29 cellular contexts compared by ENCODE assay signal in genomic region chr1:42358791-42359190, GRCh38. TPM values are rescaled to one million over a fixed set of nuclear protein-coding genes. Genes with fewer than 3 reads are reported as not detected.
DNase-seq lines count a peak whose midpoint lies in the region; ATAC-seq and TF ChIP-seq lines count a peak whose summit lies in the region.
"Had no signal": no experiment of that assay in that cellular context is flagged by ENCODE, and none has a peak within 500 bp of the region (broad histone marks: within the 10 kb centered on the region; RNA-seq: fewer than 3 reads in every experiment).

No MANE protein-coding gene starts in this region.

- H3K36me3 ChIP-seq in GM06990 (ENCODE audit: control insufficient read depth, insufficient read depth, low read length) = no peaks in the 10 kb centered on the region
- no peaks in the 10 kb centered on the region for H3K36me3 ChIP-seq in right lobe of liver
- H3K36me3 ChIP-seq: BLaER1 treated with 17β-estradiol and CSF1 and Interleukin-3, amounts not matched to agents 10 nM and 100 nM; colonic mucosa; pancreas; spleen had no signal

- peaks cover 23% of the 10 kb centered on the region for H3K27me3 Mint-ChIP-seq in T-helper 17 cell

- H3K27me3 ChIP-seq in GM06990 (replicated peaks; ENCODE audit: control insufficient read depth, insufficient read depth, low read length) = no peaks in the 10 kb centered on the region
- H3K27me3 ChIP-seq in right lobe of liver = no peaks in the 10 kb centered on the region
- H3K27me3 ChIP-seq: BLaER1 treated with 17β-estradiol and CSF1 and Interleukin-3, amounts not matched to agents 10 nM and 100 nM; colonic mucosa; testis had no signal

- no peak for TF ChIP-seq POLR2A in right lobe of liver (IDR thresholded peaks at IDR 0.05)

- DNase-seq in GM06990 (ENCODE audit: extremely low read depth, insufficient read length) = peak; percentile 12
- peak; percentile 30 for DNase-seq in GM12865 (ENCODE audit: low read depth)
- no peak for DNase-seq in stimulated activated naive CD4-positive, alpha-beta T cell (lab: John Stamatoyannopoulos, UW)
- no peak for DNase-seq in T-helper 17 cell
- no peak for DNase-seq in right lobe of liver
- DNase-seq: activated CD4-positive, alpha-beta T cell treated with anti-CD3 and anti-CD28 coated beads, Interleukin-2, amount 10 ng/mL, durations not matched to agents 24 days and 14 days; activated naive CD4-positive, alpha-beta T cell treated with anti-CD3 and anti-CD28 coated beads, Interleukin-2, amount 50 U/mL, for 16 hours; aorta; colonic mucosa; COR-L47; DMS79; effector memory CD8-positive, alpha-beta T cell; foreskin fibroblast; mammary epithelial cell; NCI-H1105 treated with DMSO at 0.1 percent for 48 hours; NCI-H2029; NCI-H526; pancreas; Right ventricle myocardium superior; spleen; stimulated activated CD4-positive, alpha-beta T cell treated with anti-CD3 and anti-CD28 coated beads, Interleukin-2, amount 100 ng/mL, for 48 hours; testis had no signal

- TF ChIP-seq CTCF in GM06990 (IDR thresholded peaks at IDR 0.05; ENCODE audit: insufficient read depth, low read length, poor library complexity, severe bottlenecking) (no peak), GM12865 (IDR thresholded peaks at IDR 0.05; ENCODE audit: insufficient read depth, low read depth, low read length, missing control alignments) (no peak), right lobe of liver (IDR thresholded peaks at IDR 0.05) (no peak)

- ATAC-seq in GM21381 (IDR thresholded peaks at IDR 0.05; ENCODE audit: unreplicated experiment) (peak; percentile 66), HG03439 (IDR thresholded peaks at IDR 0.05; ENCODE audit: unreplicated experiment) (peak; percentile 92), T-helper 17 cell (no peak), right lobe of liver (no peak)
- ATAC-seq: effector memory CD8-positive, alpha-beta T cell; HCT116; pancreas had no signal

- no peaks in the 10 kb centered on the region for H3K4me1 Mint-ChIP-seq in T-helper 17 cell
- H3K4me1 Mint-ChIP-seq: activated CD4-positive, alpha-beta T cell treated with anti-CD3 and anti-CD28 coated beads, Interleukin-2, amount 10 ng/mL, durations not matched to agents 24 days and 14 days; neural crest cell had no signal

- intact Hi-C loops in right lobe of liver (cut with DNase I) = no loop called here

- no peaks in the 10 kb centered on the region for H3K4me1 ChIP-seq in right lobe of liver
- H3K4me1 ChIP-seq: colonic mucosa, pancreas, spleen, testis had no signal

- 76% methylated on average over 3 of the region's 3 CpGs for WGBS in right lobe of liver (ENCODE audit: insufficient coverage, low coverage, low lambda C conversion rate, missing lambda C conversion rate)

- no peak overlapping the region for H3K27ac Mint-ChIP-seq in T-helper 17 cell
- H3K27ac Mint-ChIP-seq: activated CD4-positive, alpha-beta T cell treated with anti-CD3 and anti-CD28 coated beads, Interleukin-2, amount 10 ng/mL, durations not matched to agents 24 days and 14 days; activated T-helper 1 cell treated with anti-CD3 and anti-CD28 coated beads, Interleukin-12 subunit alpha, Interleukin-12 subunit beta, Interleukin-2, Interleukin-4 antibody, amounts not matched to agents 30 ng/mL and 10 ng/mL and 1 ng/mL, durations not matched to agents 14 hours and 24 hours and 36 hours; effector memory CD8-positive, alpha-beta T cell had no signal

- H3K36me3 Mint-ChIP-seq in T-helper 17 cell (ENCODE audit: low read depth) = no peaks in the 10 kb centered on the region

- H3K4me3 ChIP-seq in GM06990 (replicated peaks; ENCODE audit: low read depth, low read length) (no peak overlapping the region), GM12865 (ENCODE audit: low read depth, low read length) (no peak overlapping the region), right lobe of liver (no peak overlapping the region)
- H3K4me3 ChIP-seq: BLaER1 treated with 17β-estradiol and CSF1 and Interleukin-3, amounts not matched to agents 10 nM and 100 nM; colonic mucosa; pancreas; spleen; testis had no signal

- no peak overlapping the region for H3K4me3 Mint-ChIP-seq in T-helper 17 cell
- H3K4me3 Mint-ChIP-seq: activated CD4-positive, alpha-beta T cell treated with anti-CD3 and anti-CD28 coated beads, Interleukin-2, amount 10 ng/mL, durations not matched to agents 24 days and 14 days; activated T-helper 1 cell treated with anti-CD3 and anti-CD28 coated beads, Interleukin-12 subunit alpha, Interleukin-12 subunit beta, Interleukin-2, Interleukin-4 antibody, amounts not matched to agents 30 ng/mL and 10 ng/mL and 1 ng/mL, durations not matched to agents 14 hours and 24 hours and 36 hours; effector memory CD8-positive, alpha-beta T cell; neural crest cell had no signal

- no peak overlapping the region for H3K27ac ChIP-seq in right lobe of liver
- H3K27ac ChIP-seq: BLaER1 treated with 17β-estradiol and CSF1 and Interleukin-3, amounts not matched to agents 10 nM and 100 nM; colonic mucosa; pancreas; spleen; testis had no signal

- H3K9me3 ChIP-seq in T-helper 17 cell (ENCODE audit: control insufficient read depth, low read length, poor library complexity, severe bottlenecking) = no peaks in the 10 kb centered on the region
- H3K9me3 ChIP-seq in right lobe of liver = no peaks in the 10 kb centered on the region
- H3K9me3 ChIP-seq: BLaER1 treated with 17β-estradiol and CSF1 and Interleukin-3, amounts not matched to agents 10 nM and 100 nM; colonic mucosa; pancreas; spleen; testis had no signal

RNA-seq across cellular contexts. Expression of gene RIMKLA, which starts 21.8 kb away (rescaled TPM):
- under 1 TPM; 0.07 to 0.23 TPM for total RNA-seq in T-helper 17 cell
- total RNA-seq in right lobe of liver = under 1 TPM; 0.02 to 0.95 (median 0.15) TPM
- total RNA-seq: M059J, mammary epithelial cell had no signal

RNA-seq across cellular contexts. Expression of gene FOXJ3, which starts 23.8 kb away (rescaled TPM):
- 10 to 100 TPM; 89.1 to 93.5 TPM for total RNA-seq in T-helper 17 cell
- 10 to 100 TPM; 12.1 to 18.4 (median 14.5) TPM for total RNA-seq in right lobe of liver

Comparison
In these comparisons a context has a peak if more than half of its experiments do, and no peak if none do; other contexts are left out.
1. DNase-seq: peak in GM06990 (single experiment) and GM12865 (single experiment); none in stimulated activated naive CD4-positive, alpha-beta T cell (0 of 6), T-helper 17 cell (0 of 3) and right lobe of liver (0 of 3).
2. ATAC-seq: peak in GM21381 (single experiment) and HG03439 (single experiment); none in T-helper 17 cell (single experiment) and right lobe of liver (0 of 4).
3. RNA of gene FOXJ3, which starts 23.8 kb away (total RNA-seq): 89.1 to 93.5 TPM in T-helper 17 cell; 12.1 to 18.4 TPM in right lobe of liver; every median in the first group is over 4 times any median in the second.